ENCODE assay signal across 23 cellular contexts in genomic region chr10:123562387-123562786, GRCh38.
DNase-seq lines count a peak whose midpoint lies in the region; ATAC-seq and TF ChIP-seq lines count a peak whose summit lies in the region.
"Had no signal": no experiment of that assay in that cellular context is flagged by ENCODE, and none has a peak within 500 bp of the region (broad histone marks: within the 10 kb centered on the region; RNA-seq: fewer than 3 reads in every experiment).

No MANE protein-coding gene starts in this region.

- H3K4me1 Mint-ChIP-seq in H9 (peaks cover 2 to 8% of the 10 kb centered on the region in 2 experiments; a peak in 1 of 4 replicates), neural crest cell (peaks cover 5% of the 10 kb centered on the region), type B pancreatic cell (ENCODE audit: unreplicated experiment) (no peaks in the 10 kb centered on the region)

- H3K79me2 ChIP-seq in H9 (ENCODE audit: insufficient read depth, low read length) = no peaks in the 10 kb centered on the region

- no peaks in the 10 kb centered on the region for H4K20me1 ChIP-seq in H9 (ENCODE audit: control insufficient read depth, insufficient read depth, insufficient read length)

- H3K79me1 ChIP-seq in H9 (ENCODE audit: insufficient read depth, low read depth, low read length, poor library complexity, severe bottlenecking) = no peaks in the 10 kb centered on the region

- H2BK12ac ChIP-seq in H9 (ENCODE audit: insufficient read length, low read depth, low read length) = no peak overlapping the region

- no peak overlapping the region for H2BK15ac ChIP-seq in H9 (ENCODE audit: low read depth, low read length)

- DNase-seq in H9 = peak; percentile 11
- DNase-seq in ecto neural progenitor cell (ENCODE audit: low spot score) = peak; percentile 20
- DNase-seq in neural crest cell (ENCODE audit: low read depth, low spot score) = no peak
- peak; percentile 32 for DNase-seq in type B pancreatic cell (ENCODE audit: extremely low spot score, unreplicated experiment)
- DNase-seq in left colon = no peak
- DNase-seq in NK-92 (lab: John Stamatoyannopoulos, UW; ENCODE audit: unreplicated experiment) = no peak
- DNase-seq in G401 (ENCODE audit: low spot score) = no peak
- DNase-seq: C1 segment of cervical spinal cord; CD4-positive, alpha-beta memory T cell; COR-L47; DMS53; HFFc6; NCI-H1048; NCI-H1417; NCI-H1694; NCI-H2029 treated with DMSO at 0.1 percent for 48 hours; NCI-H2227 treated with DMSO at 0.1 percent for 48 hours; NCI-H526 treated with DMSO at 0.1 percent for 48 hours; SHP77 had no signal

- no peak overlapping the region for H3K14ac ChIP-seq in H9 (ENCODE audit: insufficient read depth, low read length)

- no peak overlapping the region for H3K56ac ChIP-seq in H9 (ENCODE audit: insufficient read length, low read depth, low read length)

- H3K4me3 Mint-ChIP-seq in H9 = no peak overlapping the region
- no peak overlapping the region for H3K4me3 Mint-ChIP-seq in neural crest cell
- H3K4me3 Mint-ChIP-seq in type B pancreatic cell = no peak overlapping the region
- H3K4me3 Mint-ChIP-seq: CD4-positive, alpha-beta memory T cell; HFFc6; IgD-negative memory B cell had no signal

- no peaks in the 10 kb centered on the region for H3K36me3 Mint-ChIP-seq in H9 (ENCODE audit: insufficient read depth in 1 of 3, low read depth in 3 of 3)
- no peaks in the 10 kb centered on the region for H3K36me3 Mint-ChIP-seq in neural crest cell (ENCODE audit: low read depth)
- H3K36me3 Mint-ChIP-seq in type B pancreatic cell = no peaks in the 10 kb centered on the region
- H3K36me3 Mint-ChIP-seq: CD4-positive, alpha-beta memory T cell; IgD-negative memory B cell had no signal

- WGBS in H9 (ENCODE audit: extremely low coverage, insufficient read length, low lambda C conversion rate) = no CpG with 5 or more reads among the region's 1 CpG

- no peaks in the 10 kb centered on the region for H3K4me1 ChIP-seq in H9 (ENCODE audit: insufficient read depth, low read length)
- H3K4me1 ChIP-seq: A549 had no signal

- in situ Hi-C loops in G401 (cut with HindIII; ENCODE audit: low sequenced_read_pairs) = no loop called here

- ATAC-seq in left colon = no peak
- ATAC-seq: A549, Panc1 had no signal

- peaks cover under 1% of the 10 kb centered on the region; the same call in 1 of the 2 replicates for H3K27me3 ChIP-seq in H9 (ENCODE audit: insufficient read depth, low read length)

- no peak overlapping the region for H2BK120ac ChIP-seq in H9 (ENCODE audit: low read depth, low read length, poor library complexity, severe bottlenecking)

- H3K23me2 ChIP-seq in H9 (ENCODE audit: insufficient read length, low read depth, low read length, poor library complexity, severe bottlenecking) = no peaks in the 10 kb centered on the region

- intact Hi-C loops in left colon (cut with DNase I, micrococcal nuclease) = no loop called here

- no peak overlapping the region for H3K18ac ChIP-seq in H9 (ENCODE audit: insufficient read length, low read depth, low read length)

- H3K27ac ChIP-seq in H9 (ENCODE audit: insufficient read length, low read depth, low read length) = no peak overlapping the region
- H3K27ac ChIP-seq: A549, RWPE1 had no signal

- H3K23ac ChIP-seq in H9 (ENCODE audit: insufficient read length, low read depth, low read length) = no peak overlapping the region

- TF ChIP-seq CTCF in H9 (conservative IDR thresholded peaks at IDR 0.05) (no peak), neural crest cell (conservative IDR thresholded peaks at IDR 0.05) (no peak), type B pancreatic cell (conservative IDR thresholded peaks at IDR 0.05) (no peak)

- H3K4me2 ChIP-seq in H9 (ENCODE audit: insufficient read depth, insufficient read length, low read length) = no peak overlapping the region
- H3K4me2 ChIP-seq: A549 had no signal

- no peak overlapping the region for H3T11ph ChIP-seq in H9 (ENCODE audit: low read length)

- no peak overlapping the region for H2BK5ac ChIP-seq in H9 (ENCODE audit: insufficient read length, low read length)

- H3K27ac Mint-ChIP-seq in H9 (no peak overlapping the region; a peak in 1 of 7 replicates), neural crest cell (ENCODE audit: unreplicated experiment) (peak overlapping the region; percentile 63), type B pancreatic cell (no peak overlapping the region)
- H3K27ac Mint-ChIP-seq: CD4-positive, alpha-beta memory T cell; HFFc6 had no signal

- no peak overlapping the region for H3K4ac ChIP-seq in H9 (ENCODE audit: low read depth, low read length)

- no peak overlapping the region for H2AFZ ChIP-seq in H9 (ENCODE audit: low read length)

- H4K91ac ChIP-seq in H9 (ENCODE audit: insufficient read length, low read depth, low read length) = no peak overlapping the region

- H4K5ac ChIP-seq in H9 (ENCODE audit: insufficient read length, low read depth, low read length) = no peak overlapping the region

- no peak overlapping the region for H3K9ac ChIP-seq in H9 (ENCODE audit: extremely low read depth, insufficient read length, low read length)

- H2AK5ac ChIP-seq in H9 (ENCODE audit: insufficient read length, low read length) = no peak overlapping the region

- no peak overlapping the region for H2BK20ac ChIP-seq in H9 (ENCODE audit: low read depth, low read length, poor library complexity, severe bottlenecking)

- no peak overlapping the region for H4K8ac ChIP-seq in H9 (replicated peaks; ENCODE audit: insufficient read length, low read depth, low read length)

- H3K27me3 Mint-ChIP-seq in H9 (ENCODE audit: low read depth) (peaks cover 9% of the 10 kb centered on the region), neural crest cell (ENCODE audit: low read depth) (peaks cover 27% of the 10 kb centered on the region), type B pancreatic cell (peaks cover 49% of the 10 kb centered on the region)

- no peaks in the 10 kb centered on the region for H3K9me3 ChIP-seq in H9 (ENCODE audit: control insufficient read depth, low read depth, low read length)
- H3K9me3 ChIP-seq: A549 had no signal

- H3K9me3 Mint-ChIP-seq in H9 (no peaks in the 10 kb centered on the region; a peak in 1 of 5 replicates), neural crest cell (no peaks in the 10 kb centered on the region), type B pancreatic cell (no peaks in the 10 kb centered on the region)
- H3K9me3 Mint-ChIP-seq: CD4-positive, alpha-beta memory T cell; HFFc6 had no signal

Comparison
In these comparisons a context has a peak if more than half of its experiments do, and no peak if none do; other contexts are left out.
1. DNase-seq: peak in H9 (single experiment), ecto neural progenitor cell (single experiment) and type B pancreatic cell (single experiment); none in neural crest cell (single experiment), left colon (0 of 2), NK-92 (single experiment) and G401 (single experiment).